Comparison of ENCODE assay signal across 16 cellular contexts in the genomic region with DNA sequence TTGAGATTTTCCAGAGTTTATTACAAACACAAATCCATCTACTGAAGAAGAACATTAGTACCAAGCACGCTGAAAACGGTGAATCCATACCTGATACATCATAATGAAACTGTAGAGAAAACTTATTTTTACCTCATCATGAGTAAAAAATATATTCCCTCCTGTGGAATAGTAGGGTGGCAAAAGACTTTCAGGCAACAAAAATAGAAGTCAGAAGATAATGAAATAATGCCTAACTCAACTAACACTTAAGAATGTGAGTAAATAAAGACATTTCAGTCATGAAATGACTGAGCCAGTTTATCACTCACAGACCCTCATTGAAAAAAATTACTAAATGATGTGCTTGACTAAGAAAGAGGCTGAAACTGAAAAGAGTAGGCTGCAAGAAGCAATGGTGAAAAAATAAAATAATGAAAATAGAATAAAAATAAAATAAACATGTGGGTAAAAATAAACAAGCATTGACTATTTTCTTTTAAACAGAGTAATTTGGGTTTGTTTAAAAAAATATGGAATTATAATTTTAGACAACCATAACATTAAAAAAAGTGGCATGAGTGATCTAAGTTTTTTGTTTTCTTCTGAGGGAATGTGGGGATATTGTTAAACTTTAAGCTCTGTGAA.
DNase-seq lines count a peak whose midpoint lies in the region; ATAC-seq and TF ChIP-seq lines count a peak whose summit lies in the region.
"Had no signal": no experiment of that assay in that cellular context is flagged by ENCODE, and none has a peak within 500 bp of the region (broad histone marks: within the 10 kb centered on the region; RNA-seq: fewer than 3 reads in every experiment).

No MANE protein-coding gene starts in this region.

- ATAC-seq in GM18861 (IDR thresholded peaks at IDR 0.05; ENCODE audit: unreplicated experiment) (peak; percentile 74), GM21447 (IDR thresholded peaks at IDR 0.05; ENCODE audit: unreplicated experiment) (peak; percentile 73), HG02970 (IDR thresholded peaks at IDR 0.05; ENCODE audit: low FRiP score, unreplicated experiment) (peak; percentile 61), HG03575 (IDR thresholded peaks at IDR 0.05; ENCODE audit: extremely low read depth, insufficient number of reproducible peaks, low FRiP score, unreplicated experiment) (peak; percentile 52)
- ATAC-seq: foreskin keratinocyte, HepG2 had no signal

- H3K36me3 Mint-ChIP-seq in osteocyte (ENCODE audit: unreplicated experiment): no peaks in the 10 kb centered on the region

- TF ChIP-seq CTCF in osteocyte (IDR thresholded peaks at IDR 0.05): no peak

- DNase-seq in Kasumi-1 (lab: John Stamatoyannopoulos, UW) (no peak), osteocyte (ENCODE audit: extremely low spot score, unreplicated experiment) (no peak)
- no peak for DNase-seq in stimulated activated CD4-positive, alpha-beta T cell treated with anti-CD3 and anti-CD28 coated beads, Interleukin-2, amount 100 ng/mL, for 48 hours
- no peak for DNase-seq in activated CD8-positive, alpha-beta memory T cell treated with anti-CD3 and anti-CD28 coated beads, Interleukin-2, amount 50 U/mL, for 48 hours
- DNase-seq: dorsolateral prefrontal cortex, EL, foreskin keratinocyte, NCI-H1417, NCI-H774, SIG-M5 had no signal

- H3K27ac Mint-ChIP-seq in osteocyte (ENCODE audit: unreplicated experiment): no peak overlapping the region
- H3K27ac Mint-ChIP-seq: stimulated activated naive CD8-positive, alpha-beta T cell treated with anti-CD3 and anti-CD28 coated beads, Interleukin-15, Interleukin-2, amounts not matched to agents 100 ng/mL and 50 ng/mL, for 24 hours had no signal

- no peaks in the 10 kb centered on the region for H3K4me1 Mint-ChIP-seq in osteocyte (ENCODE audit: unreplicated experiment)

- H3K9me3 Mint-ChIP-seq in osteocyte (ENCODE audit: unreplicated experiment): peaks cover 1% of the 10 kb centered on the region

- no peaks in the 10 kb centered on the region for H3K27me3 Mint-ChIP-seq in osteocyte (ENCODE audit: unreplicated experiment)

- no peak overlapping the region for H3K4me3 Mint-ChIP-seq in osteocyte (ENCODE audit: unreplicated experiment)
- H3K4me3 Mint-ChIP-seq: stimulated activated naive CD8-positive, alpha-beta T cell treated with anti-CD3 and anti-CD28 coated beads, Interleukin-15, Interleukin-2, amounts not matched to agents 100 ng/mL and 50 ng/mL, for 24 hours had no signal
